ENCODE assay signal across 20 cellular contexts in genomic region chr18:57916684-57917083, GRCh38.
DNase-seq lines count a peak whose midpoint lies in the region; ATAC-seq and TF ChIP-seq lines count a peak whose summit lies in the region.
"Had no signal": no experiment of that assay in that cellular context is flagged by ENCODE, and none has a peak within 500 bp of the region (broad histone marks: within the 10 kb centered on the region; RNA-seq: fewer than 3 reads in every experiment).

No MANE protein-coding gene starts in this region.

- peaks cover 9% of the 10 kb centered on the region for H3K9me3 Mint-ChIP-seq in glutamatergic neuron (ENCODE audit: unreplicated experiment)
- H3K9me3 Mint-ChIP-seq in stimulated activated effector memory CD8-positive, alpha-beta T cell treated with anti-CD3 and anti-CD28 coated beads, Interleukin-12 subunit alpha, Interleukin-12 subunit beta, amount 100 ng/mL, for 72 hours, result no peaks in the 10 kb centered on the region
- H3K9me3 Mint-ChIP-seq: activated CD4-positive, alpha-beta T cell treated with anti-CD3 and anti-CD28 coated beads, Interleukin-2, amount 10 ng/mL, durations not matched to agents 24 days and 14 days had no signal

- BruUV-seq in mammary epithelial cell (replicated peaks; lab: Mats Ljungman, UMichigan), result no TSS peak

- H4K20me1 ChIP-seq in mammary epithelial cell (ENCODE audit: insufficient read depth, low read length), result no peaks in the 10 kb centered on the region
- H4K20me1 ChIP-seq in SK-N-SH (ENCODE audit: insufficient read depth), result no peaks in the 10 kb centered on the region

- H3K79me2 ChIP-seq in mammary epithelial cell (ENCODE audit: insufficient read depth, low read length) (no peaks in the 10 kb centered on the region), SK-N-SH (ENCODE audit: insufficient read depth) (no peaks in the 10 kb centered on the region)

- H3K27me3 Mint-ChIP-seq in glutamatergic neuron (ENCODE audit: unreplicated experiment), result peaks cover 6% of the 10 kb centered on the region

- no peaks in the 10 kb centered on the region for H3F3A ChIP-seq in SK-N-SH (replicated peaks; ENCODE audit: insufficient read depth)

- no peak for TF ChIP-seq EP300 in SK-N-SH (IDR thresholded peaks at IDR 0.05; ENCODE audit: borderline replicate concordance in 1 of 2, low read depth in 1 of 2, low read length in 1 of 2)

- no peaks in the 10 kb centered on the region for H3K4me1 ChIP-seq in breast epithelium
- peaks cover 6% of the 10 kb centered on the region for H3K4me1 ChIP-seq in mammary epithelial cell (ENCODE audit: insufficient read depth, low read length)
- H3K4me1 ChIP-seq in SK-N-SH (ENCODE audit: control insufficient read depth in 1 of 2, insufficient read depth in 2 of 2, low read depth in 1 of 2, low read length in 1 of 2), result peaks cover 11 to 13% of the 10 kb centered on the region in 2 experiments; a peak in 3 of 4 replicates
- H3K4me1 ChIP-seq: ascending aorta had no signal

- H3K4me3 Mint-ChIP-seq in glutamatergic neuron (ENCODE audit: unreplicated experiment), result peak overlapping the region; percentile 10
- H3K4me3 Mint-ChIP-seq in stimulated activated effector memory CD8-positive, alpha-beta T cell treated with anti-CD3 and anti-CD28 coated beads, Interleukin-12 subunit alpha, Interleukin-12 subunit beta, amount 100 ng/mL, for 72 hours, result no peak overlapping the region
- H3K4me3 Mint-ChIP-seq: activated CD4-positive, alpha-beta T cell treated with anti-CD3 and anti-CD28 coated beads, Interleukin-2, amount 10 ng/mL, durations not matched to agents 24 days and 14 days had no signal

- POLR2A ChIA-PET in SK-N-SH (lab: Yijun Ruan, JAX), result no interaction called here

- no peak for TF ChIP-seq CTCF in breast epithelium (IDR thresholded peaks at IDR 0.05)
- TF ChIP-seq CTCF in mammary epithelial cell (conservative IDR thresholded peaks at IDR 0.05 in 1 of 2, IDR thresholded peaks at IDR 0.05 in 1 of 2; ENCODE audit: extremely low read depth in 1 of 2, insufficient read depth in 1 of 2, low read depth in 1 of 2, low read length in 2 of 2), result no peak
- TF ChIP-seq CTCF in glutamatergic neuron (IDR thresholded peaks at IDR 0.05; ENCODE audit: partially characterized antibody, unreplicated experiment), result no peak
- TF ChIP-seq CTCF in SK-N-SH (IDR thresholded peaks at IDR 0.05), result no peak

- no peak for ATAC-seq in GM19035 (IDR thresholded peaks at IDR 0.05; ENCODE audit: unreplicated experiment)
- no peak for ATAC-seq in stimulated activated effector memory CD8-positive, alpha-beta T cell treated with anti-CD3 and anti-CD28 coated beads, Interleukin-12 subunit alpha, Interleukin-12 subunit beta, amount 100 ng/mL, for 72 hours
- ATAC-seq: lower lobe of right lung had no signal

- no peak overlapping the region for H3K4me3 ChIP-seq in breast epithelium
- H3K4me3 ChIP-seq in mammary epithelial cell (replicated peaks in 1 of 3; ENCODE audit: insufficient read depth in 1 of 3, low read depth in 2 of 3, low read length in 3 of 3), result no peak overlapping the region
- no peak overlapping the region for H3K4me3 ChIP-seq in SK-N-SH (ENCODE audit: low read depth in 2 of 2, low read length in 1 of 2)
- H3K4me3 ChIP-seq: ascending aorta, lower lobe of right lung, PC-9, smooth muscle cell had no signal

- peak overlapping the region; percentile 98 for H3K27ac Mint-ChIP-seq in glutamatergic neuron (ENCODE audit: unreplicated experiment)
- no peak overlapping the region for H3K27ac Mint-ChIP-seq in stimulated activated effector memory CD8-positive, alpha-beta T cell treated with anti-CD3 and anti-CD28 coated beads, Interleukin-12 subunit alpha, Interleukin-12 subunit beta, amount 100 ng/mL, for 72 hours
- H3K27ac Mint-ChIP-seq: activated CD4-positive, alpha-beta T cell treated with anti-CD3 and anti-CD28 coated beads, Interleukin-2, amount 10 ng/mL, durations not matched to agents 24 days and 14 days had no signal

- H3K4me2 ChIP-seq in mammary epithelial cell (ENCODE audit: insufficient read depth, low read depth, low read length) (no peak overlapping the region), SK-N-SH (no peak overlapping the region; the same call in 1 of the 2 replicates)
- H3K4me2 ChIP-seq: PC-9 had no signal

- CTCF ChIA-PET in mammary epithelial cell (lab: Charles Lee; ENCODE audit: low non-redundant PET), result no interaction called here
- CTCF ChIA-PET in SK-N-SH (lab: Yijun Ruan, JAX), result interaction anchor here (1.0 kb wide), 1 partner anchor 13 kb away, joined by 3 read pairs; no protein-coding TSS in a partner anchor

- H3K36me3 Mint-ChIP-seq in glutamatergic neuron (ENCODE audit: unreplicated experiment), result peaks cover 11% of the 10 kb centered on the region
- no peaks in the 10 kb centered on the region for H3K36me3 Mint-ChIP-seq in stimulated activated effector memory CD8-positive, alpha-beta T cell treated with anti-CD3 and anti-CD28 coated beads, Interleukin-12 subunit alpha, Interleukin-12 subunit beta, amount 100 ng/mL, for 72 hours

- H3K9me3 ChIP-seq in breast epithelium, result no peaks in the 10 kb centered on the region
- no peaks in the 10 kb centered on the region for H3K9me3 ChIP-seq in mammary epithelial cell (replicated peaks; ENCODE audit: insufficient read depth, low read length)
- no peaks in the 10 kb centered on the region for H3K9me3 ChIP-seq in SK-N-SH
- H3K9me3 ChIP-seq: ascending aorta, lower lobe of right lung had no signal

- no peak for TF ChIP-seq POLR2A in breast epithelium (IDR thresholded peaks at IDR 0.05)

- H3K27ac ChIP-seq in breast epithelium (peak overlapping the region; percentile 53 to 68), mammary epithelial cell (ENCODE audit: insufficient read depth, low read depth, low read length) (no peak overlapping the region), SK-N-SH (ENCODE audit: low read depth in 2 of 2, low read length in 1 of 2) (no peak overlapping the region)
- H3K27ac ChIP-seq: ascending aorta, lower lobe of right lung, PC-9 had no signal

- no peak for TF ChIP-seq RAD21 in SK-N-SH (IDR thresholded peaks at IDR 0.05; ENCODE audit: low read length)

- intact Hi-C loops in breast epithelium (cut with DNase I; ENCODE audit: low total_unique reads) (no loop called here), mammary epithelial cell (cut with micrococcal nuclease) (no loop called here)

- H2AFZ ChIP-seq in mammary epithelial cell (ENCODE audit: low read depth, low read length) (no peak overlapping the region), SK-N-SH (ENCODE audit: low read depth) (no peak overlapping the region)
- H2AFZ ChIP-seq: PC-9 had no signal

- DNase-seq in breast epithelium (ENCODE audit: low spot score in 2 of 2), result no peak
- no peak for DNase-seq in mammary epithelial cell
- DNase-seq in SKM-1 (lab: John Stamatoyannopoulos, UW; ENCODE audit: unreplicated experiment), result peak; percentile 19
- DNase-seq in glutamatergic neuron, result no peak
- no peak for DNase-seq in UCSD-AML1 (lab: John Stamatoyannopoulos, UW; ENCODE audit: unreplicated experiment)
- no peak for DNase-seq in stimulated activated effector memory CD8-positive, alpha-beta T cell treated with anti-CD3 and anti-CD28 coated beads, Interleukin-12 subunit alpha, Interleukin-12 subunit beta, amount 100 ng/mL, for 72 hours (ENCODE audit: low spot score in 2 of 2)
- DNase-seq in SK-N-SH, result no peak
- DNase-seq: activated naive CD4-positive, alpha-beta T cell treated with anti-CD3 and anti-CD28 coated beads, Interleukin-2, amount 50 U/mL, for 16 hours; COR-L47; lower lobe of right lung; NCI-H187; NCI-H226; NCI-H774; PC-9; stimulated activated CD4-positive, alpha-beta T cell treated with anti-CD3 and anti-CD28 coated beads, Interleukin-2, amount 100 ng/mL, for 48 hours; stimulated activated naive CD4-positive, alpha-beta T cell treated with Interleukin-2 at 50 U/mL for 16 hours had no signal

- in situ Hi-C loops in mammary epithelial cell (cut with MboI; ENCODE audit: low sequenced_read_pairs in 2 of 2), result no loop called here

- H3K9ac ChIP-seq in mammary epithelial cell (ENCODE audit: insufficient read depth, low read length), result no peak overlapping the region
- no peak overlapping the region for H3K9ac ChIP-seq in SK-N-SH

- H3K27me3 ChIP-seq in breast epithelium (no peaks in the 10 kb centered on the region), mammary epithelial cell (ENCODE audit: insufficient read depth, low read length) (no peaks in the 10 kb centered on the region), SK-N-SH (ENCODE audit: insufficient read depth) (no peaks in the 10 kb centered on the region)
- H3K27me3 ChIP-seq: ascending aorta had no signal

- H3K4me1 Mint-ChIP-seq in glutamatergic neuron (ENCODE audit: low read depth, unreplicated experiment), result peaks cover 23% of the 10 kb centered on the region
- peaks cover 9% of the 10 kb centered on the region for H3K4me1 Mint-ChIP-seq in stimulated activated effector memory CD8-positive, alpha-beta T cell treated with anti-CD3 and anti-CD28 coated beads, Interleukin-12 subunit alpha, Interleukin-12 subunit beta, amount 100 ng/mL, for 72 hours

- WGBS in mammary epithelial cell (ENCODE audit: low coverage, missing lambda C conversion rate), result 92% methylated on average over 3 of the region's 3 CpGs
- 77% methylated on average over 3 of the region's 3 CpGs for WGBS in SK-N-SH (ENCODE audit: low lambda C conversion rate)

- no peaks in the 10 kb centered on the region for H3K36me3 ChIP-seq in breast epithelium
- H3K36me3 ChIP-seq in mammary epithelial cell (ENCODE audit: insufficient read depth, low read length), result no peaks in the 10 kb centered on the region
- H3K36me3 ChIP-seq in SK-N-SH (replicated peaks in 1 of 2; ENCODE audit: control insufficient read depth in 1 of 2, insufficient read depth in 2 of 2, low read length in 1 of 2), result no peaks in the 10 kb centered on the region
- H3K36me3 ChIP-seq: ascending aorta, lower lobe of right lung had no signal

- dilution Hi-C loops in mammary epithelial cell (cut with HindIII; ENCODE audit: low sequenced_read_pairs), result no loop called here

- H3K9me2 ChIP-seq in SK-N-SH, result no peaks in the 10 kb centered on the region

TF ChIP-seq in SK-N-SH, 30 proteins besides CTCF, POLR2A, EP300 and RAD21 (continues in another document):
- TF ChIP-seq YY1 (IDR thresholded peaks at IDR 0.05; ENCODE audit: low read depth) (no peak), IRF3 (IDR thresholded peaks at IDR 0.05; ENCODE audit: low read depth, low read length) (no peak)

Comparison
In these comparisons a context has a peak if more than half of its experiments do, and no peak if none do; other contexts are left out.
1. H3K27ac ChIP-seq: peak in breast epithelium (2 of 2); none in mammary epithelial cell (single experiment) and SK-N-SH (0 of 2).